8 cellular contexts compared by ENCODE assay signal in the genomic region with DNA sequence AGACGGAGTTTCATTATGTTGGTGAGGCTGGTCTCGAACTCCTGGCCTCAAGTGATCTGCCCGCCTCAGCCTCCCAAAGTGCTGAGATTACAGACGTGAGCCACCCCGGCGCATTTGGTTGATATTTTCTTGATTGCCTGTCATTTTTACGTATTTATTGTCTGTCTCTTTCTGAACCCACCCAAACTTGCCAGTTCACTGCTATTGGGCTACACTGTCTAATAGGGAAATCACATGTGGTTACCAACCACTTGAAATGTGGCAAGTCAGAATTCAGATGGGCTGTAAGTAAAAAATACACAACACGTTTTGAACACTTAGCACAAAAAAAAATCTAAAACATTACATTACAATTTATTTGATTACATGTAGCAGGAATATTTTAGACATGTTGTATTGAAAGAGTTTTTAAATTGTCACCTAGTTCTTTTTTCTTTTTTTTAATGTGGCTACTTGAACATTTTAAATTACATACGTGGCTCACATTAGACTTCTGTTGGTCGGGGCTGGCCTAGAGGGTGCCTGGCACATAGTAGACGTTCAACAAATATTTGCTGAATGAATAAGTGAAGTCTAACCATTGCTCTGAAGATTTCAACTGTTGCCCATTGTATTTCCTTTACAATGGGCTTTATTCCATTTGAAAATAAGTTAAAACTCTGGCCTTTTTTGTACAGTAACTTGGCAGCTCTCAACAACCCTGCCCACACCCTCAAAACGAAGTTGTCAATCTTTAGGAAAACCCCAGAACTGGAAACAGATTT. TPM values are rescaled to one million over a fixed set of nuclear protein-coding genes. Genes with fewer than 3 reads are reported as not detected.
DNase-seq lines count a peak whose midpoint lies in the region; ATAC-seq, FAIRE-seq and TF ChIP-seq lines count a peak whose summit lies in the region.

No MANE protein-coding gene starts in this region.

- no peaks in the 10 kb centered on the region for H3K36me3 ChIP-seq in cardiac muscle cell
- H3K36me3 ChIP-seq in body of pancreas (replicated peaks in 1 of 2; ENCODE audit: insufficient read depth in 1 of 2, low read depth in 2 of 2) = no peaks in the 10 kb centered on the region
- no peaks in the 10 kb centered on the region for H3K36me3 ChIP-seq in lower lobe of right lung
- peaks cover 0 to 4% (median 0%) of the 10 kb centered on the region in 4 donors for H3K36me3 ChIP-seq in upper lobe of left lung

- 59 to 61% methylated on average over 12 of the region's 12 CpGs for WGBS in body of pancreas, 2 donors
- 68 to 70% methylated on average over 12 of the region's 12 CpGs for WGBS in upper lobe of left lung, 2 donors

- TF ChIP-seq EP300 in upper lobe of left lung (IDR thresholded peaks at IDR 0.05) = no peak

- no peak for TF ChIP-seq POLR2A in body of pancreas (IDR thresholded peaks at IDR 0.05)
- no peak for TF ChIP-seq POLR2A in upper lobe of left lung (IDR thresholded peaks at IDR 0.05)

- DNase-seq in cardiac muscle cell (ENCODE audit: low read depth in 1 of 2, low spot score in 1 of 2) (no peak), left ventricle myocardium superior (no peak), body of pancreas (no peak), lower lobe of right lung (no peak), upper lobe of left lung (no peak), GM19239 (ENCODE audit: insufficient read length, low spot score) (no peak), NOMO-1 (lab: John Stamatoyannopoulos, UW; ENCODE audit: unreplicated experiment in 2 of 2) (no peak)

- ATAC-seq in left ventricle myocardium superior (no peak), body of pancreas (no peak), lower lobe of right lung (no peak), upper lobe of left lung (ENCODE audit: low FRiP score in 2 of 2) (no peak), HG02571 (IDR thresholded peaks at IDR 0.05; ENCODE audit: unreplicated experiment) (no peak)

- H3K27me3 ChIP-seq in cardiac muscle cell (no peaks in the 10 kb centered on the region), body of pancreas (no peaks in the 10 kb centered on the region), lower lobe of right lung (ENCODE audit: low read depth) (no peaks in the 10 kb centered on the region), upper lobe of left lung (no peaks in the 10 kb centered on the region)

- H3K9me3 ChIP-seq in cardiac muscle cell (ENCODE audit: low read depth) (no peaks in the 10 kb centered on the region), body of pancreas (no peaks in the 10 kb centered on the region), lower lobe of right lung (no peaks in the 10 kb centered on the region), upper lobe of left lung (no peaks in the 10 kb centered on the region)

- no peak for FAIRE-seq in GM19239 (lab: Jason Lieb, UNC)

- peaks cover 15% of the 10 kb centered on the region for H3K4me1 ChIP-seq in cardiac muscle cell (ENCODE audit: low read depth)
- H3K4me1 ChIP-seq in body of pancreas = peaks cover 65% of the 10 kb centered on the region
- H3K4me1 ChIP-seq in lower lobe of right lung = peaks cover 53% of the 10 kb centered on the region
- peaks cover 25 to 58% (median 44%) of the 10 kb centered on the region in 4 donors for H3K4me1 ChIP-seq in upper lobe of left lung

- TF ChIP-seq CTCF in cardiac muscle cell (IDR thresholded peaks at IDR 0.05; ENCODE audit: low read depth, low read length) = no peak
- no peak for TF ChIP-seq CTCF in body of pancreas (IDR thresholded peaks at IDR 0.05)
- TF ChIP-seq CTCF in lower lobe of right lung (IDR thresholded peaks at IDR 0.05) = no peak
- no peak for TF ChIP-seq CTCF in upper lobe of left lung (IDR thresholded peaks at IDR 0.05)

- H3K27ac ChIP-seq in cardiac muscle cell = peak overlapping the region; percentile 82
- H3K27ac ChIP-seq in body of pancreas = peak overlapping the region; percentile 90 to 97 (median 95)
- H3K27ac ChIP-seq in lower lobe of right lung = peak overlapping the region; percentile 94
- H3K27ac ChIP-seq in upper lobe of left lung = peak overlapping the region; percentile 95 to 98 (median 96)

- H3K4me3 ChIP-seq in cardiac muscle cell (peak overlapping the region; percentile 98), body of pancreas (no peak overlapping the region), lower lobe of right lung (peak overlapping the region; percentile 78), upper lobe of left lung (peak overlapping the region in 1 of 4 donors; percentile 91)

- intact Hi-C loops in left ventricle myocardium superior (cut with micrococcal nuclease) = no loop called here
- intact Hi-C loops in body of pancreas (cut with DNase I) = no loop called here
- intact Hi-C loops in lower lobe of right lung (cut with DNase I) = no loop called here

RNA-seq across cellular contexts. Expression of a gene that starts 1.9 kb away (rescaled TPM):
- total RNA-seq in cardiac muscle cell (38.0 and 54.3 TPM in 2 replicates), left ventricle myocardium superior (103 TPM), body of pancreas (10 to 100 TPM; 28.7 to 48.0 TPM), lower lobe of right lung (75.1 TPM), upper lobe of left lung (100 to 1,000 TPM in 1 of 6 donors, 10 to 100 TPM in 5; 46.1 to 112 (median 90.3) TPM)
- polyA plus RNA-seq in cardiac muscle cell = 31.7 and 31.9 TPM in 2 replicates

RNA-seq across cellular contexts. Expression of a gene that starts 42.6 kb away (rescaled TPM):
- 25.6 and 28.4 TPM in 2 replicates for total RNA-seq in cardiac muscle cell
- 27.4 and 31.5 TPM in 2 replicates for polyA plus RNA-seq in cardiac muscle cell
- 5.2 TPM for total RNA-seq in left ventricle myocardium superior
- 1 to 10 TPM; 4.6 to 6.2 TPM for total RNA-seq in body of pancreas
- total RNA-seq in lower lobe of right lung = 7.3 TPM
- total RNA-seq in upper lobe of left lung = 10 to 100 TPM in 1 of 6 donors, 1 to 10 TPM in 5; 5.0 to 10.5 (median 7.1) TPM

RNA-seq across cellular contexts. Expression of a gene that starts 44.7 kb away (rescaled TPM):
- total RNA-seq in cardiac muscle cell (9.0 and 10.9 TPM in 2 replicates), left ventricle myocardium superior (12.6 TPM), body of pancreas (10 to 100 TPM; 20.4 to 41.0 TPM), lower lobe of right lung (51.7 TPM), upper lobe of left lung (100 to 1,000 TPM in 1 of 6 donors, 10 to 100 TPM in 5; 44.1 to 157 (median 72.8) TPM)
- polyA plus RNA-seq in cardiac muscle cell = 6.7 and 7.2 TPM in 2 replicates

Comparison
In these comparisons a context has a peak if more than half of its experiments do, and no peak if none do; other contexts are left out.
1. H3K4me3 ChIP-seq: peak in cardiac muscle cell (single experiment) and lower lobe of right lung (single experiment); none in body of pancreas (0 of 2).
2. Peak in every context shown above with its lines, with median percentiles within 50 percentile points of each other: H3K27ac ChIP-seq.